Comparison of ENCODE assay signal across 1 cellular context in the genomic region with DNA sequence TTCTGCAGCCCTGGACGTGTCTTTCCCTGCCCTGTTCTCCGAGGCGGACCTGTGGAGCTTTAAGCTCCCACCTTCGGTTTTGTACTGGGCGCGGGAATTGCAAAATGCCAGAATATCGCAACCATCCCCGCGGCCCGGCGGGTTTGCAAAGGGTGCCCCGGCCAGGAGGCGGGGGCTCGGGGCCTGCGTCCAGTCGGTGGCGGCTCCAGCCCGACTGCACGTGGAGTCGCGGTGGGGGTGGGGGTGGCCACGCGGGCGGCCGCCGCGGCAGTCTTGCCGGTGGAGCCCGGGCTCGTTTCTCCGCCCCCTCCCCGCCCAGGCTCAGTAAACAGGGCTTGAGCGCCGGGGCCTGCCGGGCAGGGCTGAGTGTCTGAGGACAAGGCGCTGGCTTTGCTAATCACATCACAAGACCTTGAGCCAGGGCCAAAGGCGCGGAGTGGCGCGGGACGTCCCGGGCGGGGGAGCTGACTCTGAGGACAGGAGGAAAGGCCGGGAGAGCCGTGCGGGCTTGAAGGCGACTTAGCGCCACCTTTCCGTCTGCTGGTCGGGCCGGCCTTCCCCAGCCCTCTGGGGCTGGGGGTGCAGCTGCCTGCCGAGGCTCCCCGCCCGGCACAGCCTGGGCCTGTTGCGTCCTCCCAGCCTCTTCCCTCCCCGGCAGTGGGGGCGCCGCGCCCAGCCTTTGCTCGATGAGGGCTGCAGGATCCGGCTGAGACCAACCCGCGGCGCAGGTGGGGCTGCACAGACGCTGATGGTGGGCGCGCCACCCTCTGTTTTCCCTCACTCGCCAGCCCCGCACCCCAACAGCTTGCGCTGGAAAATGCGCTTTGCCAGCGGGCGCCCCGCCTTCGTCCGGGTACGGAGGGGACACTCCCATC.
TF ChIP-seq lines count a peak whose summit lies in the region.

No MANE protein-coding gene starts in this region.

TF ChIP-seq in SK-N-SH treated with all-trans-retinoic acid at 6 μM for 48 hours, 23 proteins besides CTCF, POLR2A, EP300 and RAD21 (continued from another document):
- TF ChIP-seq, protein P1, sequence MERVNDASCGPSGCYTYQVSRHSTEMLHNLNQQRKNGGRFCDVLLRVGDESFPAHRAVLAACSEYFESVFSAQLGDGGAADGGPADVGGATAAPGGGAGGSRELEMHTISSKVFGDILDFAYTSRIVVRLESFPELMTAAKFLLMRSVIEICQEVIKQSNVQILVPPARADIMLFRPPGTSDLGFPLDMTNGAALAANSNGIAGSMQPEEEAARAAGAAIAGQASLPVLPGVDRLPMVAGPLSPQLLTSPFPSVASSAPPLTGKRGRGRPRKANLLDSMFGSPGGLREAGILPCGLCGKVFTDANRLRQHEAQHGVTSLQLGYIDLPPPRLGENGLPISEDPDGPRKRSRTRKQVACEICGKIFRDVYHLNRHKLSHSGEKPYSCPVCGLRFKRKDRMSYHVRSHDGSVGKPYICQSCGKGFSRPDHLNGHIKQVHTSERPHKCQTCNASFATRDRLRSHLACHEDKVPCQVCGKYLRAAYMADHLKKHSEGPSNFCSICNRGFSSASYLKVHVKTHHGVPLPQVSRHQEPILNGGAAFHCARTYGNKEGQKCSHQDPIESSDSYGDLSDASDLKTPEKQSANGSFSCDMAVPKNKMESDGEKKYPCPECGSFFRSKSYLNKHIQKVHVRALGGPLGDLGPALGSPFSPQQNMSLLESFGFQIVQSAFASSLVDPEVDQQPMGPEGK (CRISPR knock-in tag; IDR thresholded peaks at IDR 0.05; ENCODE audit: borderline replicate concordance), result no peak; the same call in 1 of the 2 replicates
- TF ChIP-seq ZFP3 (CRISPR knock-in tag; IDR thresholded peaks at IDR 0.05) (peak; percentile 65; the same call in 1 of the 2 replicates), CSDC2 (CRISPR knock-in tag; IDR thresholded peaks at IDR 0.05) (no peak), TCF4 (CRISPR knock-in tag; IDR thresholded peaks at IDR 0.05; ENCODE audit: borderline replicate concordance) (peak; percentile 31; the same call in 1 of the 2 replicates), ZNF70 (CRISPR knock-in tag; IDR thresholded peaks at IDR 0.05) (no peak), TOX (CRISPR knock-in tag; IDR thresholded peaks at IDR 0.05; ENCODE audit: borderline replicate concordance) (no peak), ARNTL (CRISPR knock-in tag; IDR thresholded peaks at IDR 0.05; ENCODE audit: borderline replicate concordance, low read depth) (0 out of 2 replicates have a peak, but pooled peaks have one; percentile 43), RARB (CRISPR knock-in tag; IDR thresholded peaks at IDR 0.05) (no peak), ZNF565 (CRISPR knock-in tag; conservative IDR thresholded peaks at IDR 0.05; ENCODE audit: low read depth) (0 out of 2 replicates have a peak, but pooled peaks have one; percentile 68)
- TF ChIP-seq, protein P2, sequence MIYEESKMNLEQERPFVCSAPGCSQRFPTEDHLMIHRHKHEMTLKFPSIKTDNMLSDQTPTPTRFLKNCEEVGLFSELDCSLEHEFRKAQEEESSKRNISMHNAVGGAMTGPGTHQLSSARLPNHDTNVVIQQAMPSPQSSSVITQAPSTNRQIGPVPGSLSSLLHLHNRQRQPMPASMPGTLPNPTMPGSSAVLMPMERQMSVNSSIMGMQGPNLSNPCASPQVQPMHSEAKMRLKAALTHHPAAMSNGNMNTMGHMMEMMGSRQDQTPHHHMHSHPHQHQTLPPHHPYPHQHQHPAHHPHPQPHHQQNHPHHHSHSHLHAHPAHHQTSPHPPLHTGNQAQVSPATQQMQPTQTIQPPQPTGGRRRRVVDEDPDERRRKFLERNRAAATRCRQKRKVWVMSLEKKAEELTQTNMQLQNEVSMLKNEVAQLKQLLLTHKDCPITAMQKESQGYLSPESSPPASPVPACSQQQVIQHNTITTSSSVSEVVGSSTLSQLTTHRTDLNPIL (CRISPR knock-in tag; IDR thresholded peaks at IDR 0.05; ENCODE audit: low read depth), result no peak
- TF ChIP-seq, protein P3, sequence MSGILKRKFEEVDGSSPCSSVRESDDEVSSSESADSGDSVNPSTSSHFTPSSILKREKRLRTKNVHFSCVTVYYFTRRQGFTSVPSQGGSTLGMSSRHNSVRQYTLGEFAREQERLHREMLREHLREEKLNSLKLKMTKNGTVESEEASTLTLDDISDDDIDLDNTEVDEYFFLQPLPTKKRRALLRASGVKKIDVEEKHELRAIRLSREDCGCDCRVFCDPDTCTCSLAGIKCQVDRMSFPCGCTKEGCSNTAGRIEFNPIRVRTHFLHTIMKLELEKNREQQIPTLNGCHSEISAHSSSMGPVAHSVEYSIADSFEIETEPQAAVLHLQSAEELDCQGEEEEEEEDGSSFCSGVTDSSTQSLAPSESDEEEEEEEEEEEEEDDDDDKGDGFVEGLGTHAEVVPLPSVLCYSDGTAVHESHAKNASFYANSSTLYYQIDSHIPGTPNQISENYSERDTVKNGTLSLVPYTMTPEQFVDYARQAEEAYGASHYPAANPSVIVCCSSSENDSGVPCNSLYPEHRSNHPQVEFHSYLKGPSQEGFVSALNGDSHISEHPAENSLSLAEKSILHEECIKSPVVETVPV (CRISPR knock-in tag; IDR thresholded peaks at IDR 0.05), result no peak
- TF ChIP-seq, protein P4, sequence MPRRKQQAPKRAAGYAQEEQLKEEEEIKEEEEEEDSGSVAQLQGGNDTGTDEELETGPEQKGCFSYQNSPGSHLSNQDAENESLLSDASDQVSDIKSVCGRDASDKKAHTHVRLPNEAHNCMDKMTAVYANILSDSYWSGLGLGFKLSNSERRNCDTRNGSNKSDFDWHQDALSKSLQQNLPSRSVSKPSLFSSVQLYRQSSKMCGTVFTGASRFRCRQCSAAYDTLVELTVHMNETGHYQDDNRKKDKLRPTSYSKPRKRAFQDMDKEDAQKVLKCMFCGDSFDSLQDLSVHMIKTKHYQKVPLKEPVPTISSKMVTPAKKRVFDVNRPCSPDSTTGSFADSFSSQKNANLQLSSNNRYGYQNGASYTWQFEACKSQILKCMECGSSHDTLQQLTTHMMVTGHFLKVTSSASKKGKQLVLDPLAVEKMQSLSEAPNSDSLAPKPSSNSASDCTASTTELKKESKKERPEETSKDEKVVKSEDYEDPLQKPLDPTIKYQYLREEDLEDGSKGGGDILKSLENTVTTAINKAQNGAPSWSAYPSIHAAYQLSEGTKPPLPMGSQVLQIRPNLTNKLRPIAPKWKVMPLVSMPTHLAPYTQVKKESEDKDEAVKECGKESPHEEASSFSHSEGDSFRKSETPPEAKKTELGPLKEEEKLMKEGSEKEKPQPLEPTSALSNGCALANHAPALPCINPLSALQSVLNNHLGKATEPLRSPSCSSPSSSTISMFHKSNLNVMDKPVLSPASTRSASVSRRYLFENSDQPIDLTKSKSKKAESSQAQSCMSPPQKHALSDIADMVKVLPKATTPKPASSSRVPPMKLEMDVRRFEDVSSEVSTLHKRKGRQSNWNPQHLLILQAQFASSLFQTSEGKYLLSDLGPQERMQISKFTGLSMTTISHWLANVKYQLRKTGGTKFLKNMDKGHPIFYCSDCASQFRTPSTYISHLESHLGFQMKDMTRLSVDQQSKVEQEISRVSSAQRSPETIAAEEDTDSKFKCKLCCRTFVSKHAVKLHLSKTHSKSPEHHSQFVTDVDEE (CRISPR knock-in tag; IDR thresholded peaks at IDR 0.05), result no peak; the same call in 1 of the 2 replicates
- TF ChIP-seq, protein P5, sequence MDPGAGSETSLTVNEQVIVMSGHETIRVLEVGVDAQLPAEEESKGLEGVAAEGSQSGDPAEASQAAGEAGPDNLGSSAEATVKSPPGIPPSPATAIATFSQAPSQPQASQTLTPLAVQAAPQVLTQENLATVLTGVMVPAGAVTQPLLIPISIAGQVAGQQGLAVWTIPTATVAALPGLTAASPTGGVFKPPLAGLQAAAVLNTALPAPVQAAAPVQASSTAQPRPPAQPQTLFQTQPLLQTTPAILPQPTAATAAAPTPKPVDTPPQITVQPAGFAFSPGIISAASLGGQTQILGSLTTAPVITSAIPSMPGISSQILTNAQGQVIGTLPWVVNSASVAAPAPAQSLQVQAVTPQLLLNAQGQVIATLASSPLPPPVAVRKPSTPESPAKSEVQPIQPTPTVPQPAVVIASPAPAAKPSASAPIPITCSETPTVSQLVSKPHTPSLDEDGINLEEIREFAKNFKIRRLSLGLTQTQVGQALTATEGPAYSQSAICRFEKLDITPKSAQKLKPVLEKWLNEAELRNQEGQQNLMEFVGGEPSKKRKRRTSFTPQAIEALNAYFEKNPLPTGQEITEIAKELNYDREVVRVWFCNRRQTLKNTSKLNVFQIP (CRISPR knock-in tag; IDR thresholded peaks at IDR 0.05; ENCODE audit: borderline replicate concordance, low read depth), result no peak
